In the genomic region with DNA sequence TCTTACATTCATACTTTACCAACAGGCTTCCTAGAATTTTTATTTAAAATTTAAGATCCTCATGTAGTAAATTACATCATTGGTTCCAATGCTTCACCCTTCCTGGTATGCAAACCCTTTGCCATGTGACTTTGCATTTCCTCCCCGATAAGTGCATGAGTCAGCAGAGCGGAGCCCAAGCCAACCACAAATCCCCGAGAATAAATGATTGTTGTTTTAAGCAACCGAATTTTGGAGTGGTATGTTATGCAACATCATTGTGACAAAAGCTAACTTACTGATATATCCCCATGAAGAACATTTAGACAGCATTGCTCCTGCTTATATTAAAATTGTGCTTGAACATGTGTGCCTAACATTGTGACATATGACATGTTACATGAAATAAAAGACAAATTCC, we compare ENCODE assay signal across 10 cellular contexts.
DNase-seq lines count a peak whose midpoint lies in the region; ATAC-seq and TF ChIP-seq lines count a peak whose summit lies in the region.
"Had no signal": no experiment of that assay in that cellular context is flagged by ENCODE, and none has a peak within 500 bp of the region (broad histone marks: within the 10 kb centered on the region; RNA-seq: fewer than 3 reads in every experiment).

No MANE protein-coding gene starts in this region.

- H3K4ac ChIP-seq in trophoblast cell (ENCODE audit: low read depth, low read length) = no peak overlapping the region

- TF ChIP-seq CTCF in neural progenitor cell (IDR thresholded peaks at IDR 0.05) = no peak

- H3K79me2 ChIP-seq in trophoblast cell (ENCODE audit: control insufficient read depth, insufficient read depth, low read length, poor library complexity) = no peaks in the 10 kb centered on the region
- no peaks in the 10 kb centered on the region for H3K79me2 ChIP-seq in neural progenitor cell (ENCODE audit: low read depth)

- H2AK5ac ChIP-seq in trophoblast cell (ENCODE audit: low read length) = no peak overlapping the region

- H3K14ac ChIP-seq in trophoblast cell (ENCODE audit: low read length) = no peak overlapping the region

- H3K4me1 ChIP-seq in trophoblast cell (ENCODE audit: control insufficient read depth in 1 of 2, insufficient read depth in 2 of 2, low read length in 2 of 2) (no peaks in the 10 kb centered on the region), neural progenitor cell (no peaks in the 10 kb centered on the region)

- no peak for ATAC-seq in GM19452 (IDR thresholded peaks at IDR 0.05; ENCODE audit: unreplicated experiment)
- ATAC-seq: left colon had no signal

- no peak overlapping the region for H3K4me3 Mint-ChIP-seq in neural progenitor cell

- no peak overlapping the region for H3K23ac ChIP-seq in trophoblast cell (ENCODE audit: low read length)

- no peak overlapping the region for H4K91ac ChIP-seq in trophoblast cell (ENCODE audit: low read depth, low read length)

- H3K9me3 Mint-ChIP-seq in neural progenitor cell = no peaks in the 10 kb centered on the region

- H2AFZ ChIP-seq in trophoblast cell (ENCODE audit: insufficient read depth, low read length, poor library complexity) = no peak overlapping the region
- no peak overlapping the region for H2AFZ ChIP-seq in neural progenitor cell (replicated peaks)

- H2BK120ac ChIP-seq in trophoblast cell (ENCODE audit: insufficient read depth, low read length, poor library complexity) = no peak overlapping the region

- DNase-seq in GM03348 (ENCODE audit: low spot score) = peak; percentile 58
- peak; percentile 73 for DNase-seq in NOMO-1 treated with dmso at 0.1 percent for 144 hours (lab: John Stamatoyannopoulos, UW; ENCODE audit: unreplicated experiment)
- peak; percentile 18 for DNase-seq in epidermal melanocyte (ENCODE audit: insufficient read length, low spot score)
- peak; percentile 28 to 56 for DNase-seq in trophoblast cell
- DNase-seq in neural progenitor cell (ENCODE audit: low spot score) = no peak
- DNase-seq in NCI-H2227 (lab: John Stamatoyannopoulos, UW; ENCODE audit: unreplicated experiment) = no peak
- DNase-seq in NCI-H82 treated with DMSO at 0.1 percent for 48 hours (lab: John Stamatoyannopoulos, UW; ENCODE audit: unreplicated experiment) = no peak
- DNase-seq: activated gamma-delta T cell had no signal

- no peaks in the 10 kb centered on the region for H3K27me3 Mint-ChIP-seq in neural progenitor cell (ENCODE audit: insufficient read depth, low read depth)

- no peaks in the 10 kb centered on the region for H3K9me3 ChIP-seq in trophoblast cell (ENCODE audit: insufficient read depth, low read depth, low read length)
- H3K9me3 ChIP-seq in neural progenitor cell (ENCODE audit: low read depth) = no peaks in the 10 kb centered on the region

- H3K27me3 ChIP-seq in trophoblast cell (ENCODE audit: insufficient read depth, low read length) (no peaks in the 10 kb centered on the region), neural progenitor cell (no peaks in the 10 kb centered on the region)

- no peak overlapping the region for H2BK12ac ChIP-seq in trophoblast cell (ENCODE audit: low read length)

- no peaks in the 10 kb centered on the region for H3K36me3 Mint-ChIP-seq in neural progenitor cell

- no peaks in the 10 kb centered on the region for H3K4me1 Mint-ChIP-seq in neural progenitor cell

- peak overlapping the region; percentile 53 for H3K27ac ChIP-seq in trophoblast cell (ENCODE audit: low read depth, low read length)
- no peak overlapping the region for H3K27ac ChIP-seq in neural progenitor cell

- H3K36me3 ChIP-seq in trophoblast cell (ENCODE audit: control insufficient read depth in 1 of 2, insufficient read depth in 2 of 2, low read length in 2 of 2) (no peaks in the 10 kb centered on the region), neural progenitor cell (no peaks in the 10 kb centered on the region)

- H3K18ac ChIP-seq in trophoblast cell (ENCODE audit: low read length) = no peak overlapping the region

- H4K12ac ChIP-seq in trophoblast cell (ENCODE audit: low read depth, low read length) = no peak overlapping the region

- no peak overlapping the region for H4K8ac ChIP-seq in trophoblast cell (ENCODE audit: low read depth, low read length)

- no CpG with 5 or more reads among the region's 4 CpGs for WGBS in trophoblast cell (ENCODE audit: extremely low coverage, insufficient coverage, insufficient read length)

- H3K27ac Mint-ChIP-seq in neural progenitor cell = no peak overlapping the region

- H3K9ac ChIP-seq in trophoblast cell (ENCODE audit: low read length) (no peak overlapping the region), neural progenitor cell (no peak overlapping the region)

- H2BK5ac ChIP-seq in trophoblast cell (ENCODE audit: low read depth, low read length, poor library complexity) = no peak overlapping the region

- H3K4me2 ChIP-seq in trophoblast cell (ENCODE audit: low read length) (no peak overlapping the region), neural progenitor cell (no peak overlapping the region)

- no peaks in the 10 kb centered on the region for H3K79me1 ChIP-seq in trophoblast cell (ENCODE audit: low read length)

- no peak overlapping the region for H3K4me3 ChIP-seq in trophoblast cell (ENCODE audit: low read depth, low read length)
- no peak overlapping the region for H3K4me3 ChIP-seq in neural progenitor cell

- H4K20me1 ChIP-seq in neural progenitor cell (ENCODE audit: low read depth) = no peaks in the 10 kb centered on the region

- no peaks in the 10 kb centered on the region for H3F3A ChIP-seq in neural progenitor cell (ENCODE audit: low read depth)

Comparison
In these comparisons a context has a peak if more than half of its experiments do, and no peak if none do; other contexts are left out.
1. DNase-seq: peak in GM03348 (single experiment), NOMO-1 treated with dmso at 0.1 percent for 144 hours (single experiment), epidermal melanocyte (single experiment) and trophoblast cell (2 of 2); none in neural progenitor cell (single experiment), NCI-H2227 (single experiment) and NCI-H82 treated with DMSO at 0.1 percent for 48 hours (single experiment).